Comparison of ENCODE assay signal across 13 cellular contexts in the genomic region with DNA sequence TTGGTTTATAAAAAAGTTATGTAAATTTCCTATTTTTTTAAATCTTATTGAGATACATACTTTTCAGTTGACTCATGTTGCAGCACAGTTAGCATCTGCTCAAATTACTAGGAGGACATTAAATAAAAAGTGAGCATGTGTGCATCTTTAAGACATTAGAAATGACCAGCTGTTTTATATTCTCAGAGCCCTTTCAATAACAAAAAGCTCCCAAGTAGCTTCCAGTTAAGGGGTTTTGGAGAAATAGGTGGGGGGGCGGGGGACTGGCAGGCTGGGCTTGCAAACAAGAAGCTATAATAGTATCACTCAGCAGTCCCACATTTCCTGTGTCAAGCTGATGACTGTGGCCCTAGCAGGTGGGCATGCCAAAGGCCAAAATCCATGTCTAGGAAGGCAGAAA.
DNase-seq lines count a peak whose midpoint lies in the region; ATAC-seq and TF ChIP-seq lines count a peak whose summit lies in the region.
"Had no signal": no experiment of that assay in that cellular context is flagged by ENCODE, and none has a peak within 500 bp of the region (broad histone marks: within the 10 kb centered on the region; RNA-seq: fewer than 3 reads in every experiment).

No MANE protein-coding gene starts in this region.

- H3K27ac ChIP-seq in brain microvascular endothelial cell (no peak overlapping the region), gastroesophageal sphincter (no peak overlapping the region)
- H3K27ac ChIP-seq: KMS-11, right atrium auricular region had no signal

- in situ Hi-C loops in brain microvascular endothelial cell (cut with HindIII; ENCODE audit: low pct_ligation_motif_present, low sequenced_read_pairs), result no loop called here

- no peaks in the 10 kb centered on the region for H3K36me3 ChIP-seq in BJ (ENCODE audit: control insufficient read depth, insufficient read depth, low read length)
- no peaks in the 10 kb centered on the region for H3K36me3 ChIP-seq in brain microvascular endothelial cell (replicated peaks)
- no peaks in the 10 kb centered on the region for H3K36me3 ChIP-seq in BE2C
- H3K36me3 ChIP-seq in gastroesophageal sphincter, result no peaks in the 10 kb centered on the region
- H3K36me3 ChIP-seq: right atrium auricular region had no signal

- peaks cover 11% of the 10 kb centered on the region for H3K9me3 Mint-ChIP-seq in activated CD8-positive, alpha-beta T cell treated with anti-CD3 and anti-CD28 coated beads, Interleukin-2, amount 10 ng/mL, durations not matched to agents 7 days and 5 days (ENCODE audit: insufficient read depth)

- WGBS in gastroesophageal sphincter (ENCODE audit: low coverage in 1 of 2), 2 donors, result 40% methylated on average over 1 of the region's 1 CpG; no CpG with 5 or more reads in 1 of the 2 donors

- no peak for ATAC-seq in gastroesophageal sphincter
- ATAC-seq in activated CD8-positive, alpha-beta T cell treated with anti-CD3 and anti-CD28 coated beads, Interleukin-2, amount 10 ng/mL, durations not matched to agents 7 days and 5 days, result no peak

- no peak for TF ChIP-seq EP300 in gastroesophageal sphincter (IDR thresholded peaks at IDR 0.05)

- H3K4me3 ChIP-seq in BJ (ENCODE audit: low read depth, low read length) (no peak overlapping the region), brain microvascular endothelial cell (ENCODE audit: low read depth, low read length) (no peak overlapping the region), BE2C (ENCODE audit: low read depth, low read length) (no peak overlapping the region), gastroesophageal sphincter (no peak overlapping the region)
- H3K4me3 ChIP-seq: right atrium auricular region had no signal

- CTCF ChIA-PET in BJ (lab: Yijun Ruan, JAX), result no interaction called here
- CTCF ChIA-PET in activated CD8-positive, alpha-beta T cell treated with anti-CD3 and anti-CD28 coated beads, Interleukin-2, amount 10 ng/mL, durations not matched to agents 7 days and 5 days (lab: Charles Lee), result no interaction called here

- POLR2A ChIA-PET in BJ (lab: Charles Lee), result interaction anchor here (0.6 kb wide), 1 partner anchor 1788 kb away, joined by 5 read pairs; no protein-coding TSS in a partner anchor
- POLR2A ChIA-PET in activated CD8-positive, alpha-beta T cell treated with anti-CD3 and anti-CD28 coated beads, Interleukin-2, amount 10 ng/mL, durations not matched to agents 7 days and 5 days (lab: Charles Lee), result no interaction called here

- H3K9me3 ChIP-seq in BE2C, result no peaks in the 10 kb centered on the region
- no peaks in the 10 kb centered on the region for H3K9me3 ChIP-seq in gastroesophageal sphincter
- H3K9me3 ChIP-seq: right atrium auricular region had no signal

- no peaks in the 10 kb centered on the region for H3K4me1 ChIP-seq in BE2C
- no peaks in the 10 kb centered on the region for H3K4me1 ChIP-seq in gastroesophageal sphincter
- H3K4me1 ChIP-seq: right atrium auricular region had no signal

- no peak overlapping the region for H3K4me3 Mint-ChIP-seq in activated CD8-positive, alpha-beta T cell treated with anti-CD3 and anti-CD28 coated beads, Interleukin-2, amount 10 ng/mL, durations not matched to agents 7 days and 5 days

- peak; percentile 19 for DNase-seq in BJ (ENCODE audit: low read depth)
- peak; percentile 78 for DNase-seq in NCI-H1105 treated with DMSO at 0.1 percent for 48 hours (lab: John Stamatoyannopoulos, UW)
- peak; percentile 26 for DNase-seq in brain microvascular endothelial cell
- peak; percentile 41 for DNase-seq in iPS-NIHi11 (ENCODE audit: low spot score)
- DNase-seq in BE2C, result no peak
- no peak for DNase-seq in effector CD4-positive, alpha-beta T cell
- no peak for DNase-seq in activated CD8-positive, alpha-beta T cell treated with anti-CD3 and anti-CD28 coated beads, Interleukin-2, amount 10 ng/mL, durations not matched to agents 7 days and 5 days
- DNase-seq: C1 segment of cervical spinal cord, midbrain, RPMI8226 had no signal

- H3K27me3 ChIP-seq in BJ (ENCODE audit: control insufficient read depth, insufficient read depth, low read length) (no peaks in the 10 kb centered on the region), brain microvascular endothelial cell (replicated peaks) (no peaks in the 10 kb centered on the region), BE2C (no peaks in the 10 kb centered on the region), gastroesophageal sphincter (no peaks in the 10 kb centered on the region)
- H3K27me3 ChIP-seq: right atrium auricular region had no signal

- H3K27me3 Mint-ChIP-seq in activated CD8-positive, alpha-beta T cell treated with anti-CD3 and anti-CD28 coated beads, Interleukin-2, amount 10 ng/mL, durations not matched to agents 7 days and 5 days (ENCODE audit: low read depth), result no peaks in the 10 kb centered on the region

- H3K36me3 Mint-ChIP-seq in activated CD8-positive, alpha-beta T cell treated with anti-CD3 and anti-CD28 coated beads, Interleukin-2, amount 10 ng/mL, durations not matched to agents 7 days and 5 days (ENCODE audit: low read depth), result no peaks in the 10 kb centered on the region

- TF ChIP-seq CTCF in BJ (IDR thresholded peaks at IDR 0.05; ENCODE audit: insufficient read depth, low read depth, low read length) (no peak), brain microvascular endothelial cell (IDR thresholded peaks at IDR 0.05; ENCODE audit: low read depth, low read length, missing control alignments) (no peak), BE2C (IDR thresholded peaks at IDR 0.05; ENCODE audit: low read depth, low read length) (no peak), gastroesophageal sphincter (IDR thresholded peaks at IDR 0.05) (no peak)

- TF ChIP-seq POLR2A in gastroesophageal sphincter (IDR thresholded peaks at IDR 0.05), result no peak

- H3K27ac Mint-ChIP-seq in activated CD8-positive, alpha-beta T cell treated with anti-CD3 and anti-CD28 coated beads, Interleukin-2, amount 10 ng/mL, durations not matched to agents 7 days and 5 days, result no peak overlapping the region

- H3K4me1 Mint-ChIP-seq in activated CD8-positive, alpha-beta T cell treated with anti-CD3 and anti-CD28 coated beads, Interleukin-2, amount 10 ng/mL, durations not matched to agents 7 days and 5 days (ENCODE audit: low read depth), result no peaks in the 10 kb centered on the region

Comparison
In these comparisons a context has a peak if more than half of its experiments do, and no peak if none do; other contexts are left out.
1. DNase-seq: peak in BJ (single experiment), NCI-H1105 treated with DMSO at 0.1 percent for 48 hours (single experiment), brain microvascular endothelial cell (single experiment) and iPS-NIHi11 (single experiment); none in BE2C (single experiment), effector CD4-positive, alpha-beta T cell (single experiment) and activated CD8-positive, alpha-beta T cell treated with anti-CD3 and anti-CD28 coated beads, Interleukin-2, amount 10 ng/mL, durations not matched to agents 7 days and 5 days (single experiment).